In the genomic region with DNA sequence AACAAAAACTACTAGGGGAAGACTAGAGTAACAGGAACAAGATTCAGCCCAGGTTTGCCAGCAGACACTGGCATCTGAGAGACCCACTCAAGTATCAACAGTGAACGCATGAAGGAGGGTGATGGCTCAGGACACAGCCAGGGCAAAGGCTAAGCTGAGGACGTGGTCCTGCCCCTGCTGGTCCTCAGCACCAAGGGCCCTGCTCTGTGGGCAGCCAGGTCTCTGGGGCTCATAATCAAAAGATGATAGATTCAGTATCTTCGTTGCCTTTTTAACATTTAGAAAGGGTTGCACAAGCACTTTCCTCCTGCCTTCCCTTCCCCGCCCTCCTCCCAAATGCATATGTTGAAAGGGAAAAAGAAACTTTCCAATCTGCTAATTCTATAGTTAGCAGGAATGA, we compare ENCODE assay signal across 22 cellular contexts.
"Had no signal": no experiment of that assay in that cellular context is flagged by ENCODE, and none has a peak within 500 bp of the region (broad histone marks: within the 10 kb centered on the region; RNA-seq: fewer than 3 reads in every experiment).

No MANE protein-coding gene starts in this region.

- H3K4me1 ChIP-seq: ascending aorta, neural progenitor cell, right lobe of liver had no signal

- H3K4me3 ChIP-seq: ascending aorta, cardiac muscle cell, left lung, lung, neural progenitor cell, right lobe of liver, thoracic aorta had no signal

- H2AFZ ChIP-seq: neural progenitor cell had no signal

- H3K36me3 ChIP-seq: neural progenitor cell had no signal

- ATAC-seq: left lung; naive thymus-derived CD4-positive, alpha-beta T cell; right lobe of liver; stimulated activated effector memory CD8-positive, alpha-beta T cell treated with anti-CD3 and anti-CD28 coated beads, Interleukin-12 subunit alpha, Interleukin-12 subunit beta, amount 100 ng/mL, for 72 hours had no signal

- H3K9ac ChIP-seq: neural progenitor cell had no signal

- DNase-seq: activated CD4-positive, alpha-beta T cell treated with anti-CD3 and anti-CD28 coated beads for 4 hours; activated CD4-positive, alpha-beta T cell treated with anti-CD3 and anti-CD28 coated beads, Interleukin-2, amount 50 U/mL, for 4 hours; activated CD8-positive, alpha-beta memory T cell treated with anti-CD3 and anti-CD28 coated beads for 24 hours; activated effector memory CD4-positive, alpha-beta T cell treated with Interleukin-2 at 50 U/mL for 16 hours; activated naive CD4-positive, alpha-beta T cell treated with Interleukin-2 at 50 U/mL for 16 hours; kidney glomerular epithelial cell; left lung; naive thymus-derived CD4-positive, alpha-beta T cell; posterior cingulate gyrus; right lobe of liver; stimulated activated CD4-positive, alpha-beta T cell treated with anti-CD3 and anti-CD28 coated beads, Interleukin-4, amount 100 ng/mL, for 24 hours; T-helper 1 cell; trophoblast cell had no signal

- H3K9me3 Mint-ChIP-seq: brain; naive thymus-derived CD4-positive, alpha-beta T cell; neural progenitor cell; stimulated activated effector memory CD8-positive, alpha-beta T cell treated with anti-CD3 and anti-CD28 coated beads, Interleukin-12 subunit alpha, Interleukin-12 subunit beta, amount 100 ng/mL, for 72 hours; stimulated activated naive CD8-positive, alpha-beta T cell treated with anti-CD3 and anti-CD28 coated beads, Interleukin-15, Interleukin-2, amounts not matched to agents 100 ng/mL and 50 ng/mL, for 24 hours had no signal

- H3K4me1 Mint-ChIP-seq: neural progenitor cell had no signal

- H3K27ac Mint-ChIP-seq: activated naive CD8-positive, alpha-beta T cell; naive thymus-derived CD4-positive, alpha-beta T cell; neural progenitor cell; stimulated activated effector memory CD8-positive, alpha-beta T cell treated with anti-CD3 and anti-CD28 coated beads, Interleukin-12 subunit alpha, Interleukin-12 subunit beta, amount 100 ng/mL, for 72 hours; stimulated activated naive CD8-positive, alpha-beta T cell treated with anti-CD3 and anti-CD28 coated beads, Interleukin-15, Interleukin-2, amounts not matched to agents 100 ng/mL and 50 ng/mL, for 24 hours had no signal

- H3K9me3 ChIP-seq: ascending aorta, left lung, right lobe of liver, thoracic aorta had no signal

- H3K27me3 ChIP-seq: ascending aorta, cardiac muscle cell, left lung, neural progenitor cell, right lobe of liver had no signal

- H3K27ac ChIP-seq: ascending aorta, cardiac muscle cell, left lung, neural progenitor cell, right lobe of liver, thoracic aorta had no signal

- H3K27me3 Mint-ChIP-seq: activated naive CD8-positive, alpha-beta T cell; brain; naive thymus-derived CD4-positive, alpha-beta T cell; stimulated activated naive CD8-positive, alpha-beta T cell treated with anti-CD3 and anti-CD28 coated beads, Interleukin-15, Interleukin-2, amounts not matched to agents 100 ng/mL and 50 ng/mL, for 24 hours had no signal

- H3K4me2 ChIP-seq: neural progenitor cell had no signal

- H3K4me3 Mint-ChIP-seq: activated naive CD8-positive, alpha-beta T cell; brain; naive thymus-derived CD4-positive, alpha-beta T cell; neural progenitor cell; stimulated activated effector memory CD8-positive, alpha-beta T cell treated with anti-CD3 and anti-CD28 coated beads, Interleukin-12 subunit alpha, Interleukin-12 subunit beta, amount 100 ng/mL, for 72 hours; stimulated activated naive CD8-positive, alpha-beta T cell treated with anti-CD3 and anti-CD28 coated beads, Interleukin-15, Interleukin-2, amounts not matched to agents 100 ng/mL and 50 ng/mL, for 24 hours had no signal
